Comparison of ENCODE assay signal across 21 cellular contexts in the genomic region with DNA sequence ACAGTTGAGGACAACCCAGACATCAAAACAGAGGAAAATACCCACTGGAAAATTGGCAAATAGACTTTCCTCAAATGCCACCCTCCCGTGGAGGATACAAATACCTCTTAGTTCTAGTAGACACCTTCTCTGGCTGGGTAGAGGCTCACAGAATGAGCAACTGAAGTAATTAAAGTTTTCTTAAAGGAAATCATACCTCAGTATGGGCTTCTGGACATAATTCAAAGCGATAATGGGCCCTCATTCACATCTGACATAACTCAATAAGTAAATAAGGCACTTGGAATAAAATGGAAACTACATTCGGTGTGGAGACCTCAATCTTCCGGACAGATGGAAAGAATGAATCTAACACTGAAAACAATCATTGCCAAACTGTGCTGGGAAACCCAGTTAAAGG.
"Had no signal": no experiment of that assay in that cellular context is flagged by ENCODE, and none has a peak within 500 bp of the region (broad histone marks: within the 10 kb centered on the region; RNA-seq: fewer than 3 reads in every experiment).

No MANE protein-coding gene starts in this region.

- DNase-seq: activated CD4-positive, alpha-beta T cell treated with anti-CD3 and anti-CD28 coated beads, Interleukin-2, amount 10 ng/mL, durations not matched to agents 7 days and 5 days; activated CD8-positive, alpha-beta memory T cell treated with anti-CD3 and anti-CD28 coated beads, Interleukin-2, amount 10 ng/mL, durations not matched to agents 7 days and 5 days; activated CD8-positive, alpha-beta T cell treated with anti-CD3 and anti-CD28 coated beads for 36 hours; activated effector memory CD4-positive, alpha-beta T cell treated with anti-CD3 and anti-CD28 coated beads, Interleukin-2, amount 50 U/mL, for 16 hours; activated naive CD4-positive, alpha-beta T cell treated with anti-CD3 and anti-CD28 coated beads, Interleukin-2, amount 50 U/mL, for 16 hours; activated naive CD8-positive, alpha-beta T cell treated with anti-CD3 and anti-CD28 coated beads, Interleukin-2, amount 50 U/mL, for 24 hours; activated T-cell treated with anti-CD3 and anti-CD28 coated beads for 4 hours; endodermal cell; mucosa of descending colon; naive B cell; occipital lobe; posterior cingulate gyrus; retina; stimulated activated CD4-positive, alpha-beta T cell treated with anti-CD3 and anti-CD28 coated beads, Interleukin-12 subunit alpha, Interleukin-12 subunit beta, amount 100 ng/mL, for 4 hours; stimulated activated CD4-positive, alpha-beta T cell treated with anti-CD3 and anti-CD28 coated beads, Interleukin-4, amount 100 ng/mL, for 4 hours; stimulated activated naive CD8-positive, alpha-beta T cell treated with anti-CD3 and anti-CD28 coated beads, Interleukin-15, Interleukin-2, amounts not matched to agents 100 U/mL and 50 U/mL, for 24 hours; tibial artery had no signal

- H3K4me3 ChIP-seq: mucosa of descending colon, tibial artery had no signal

- H3K36me3 ChIP-seq: brain microvascular endothelial cell, tibial artery had no signal

- H3K9me3 ChIP-seq: mucosa of descending colon, tibial artery had no signal

- ATAC-seq: activated CD4-positive, CD25-positive, alpha-beta regulatory T cell treated with anti-CD3 and anti-CD28 coated beads, Interleukin-2, amount 50 U/mL, for 24 hours; activated CD8-positive, alpha-beta memory T cell treated with anti-CD3 and anti-CD28 coated beads, Interleukin-2, amount 10 ng/mL, durations not matched to agents 7 days and 5 days; activated CD8-positive, alpha-beta T cell treated with anti-CD3 and anti-CD28 coated beads for 36 hours; activated naive CD8-positive, alpha-beta T cell treated with anti-CD3 and anti-CD28 coated beads, Interleukin-2, amount 50 U/mL, for 24 hours; mucosa of descending colon; SK-N-SH treated with all-trans-retinoic acid at 6 μM for 48 hours; stimulated activated naive CD8-positive, alpha-beta T cell treated with anti-CD3 and anti-CD28 coated beads, Interleukin-15, Interleukin-2, amounts not matched to agents 100 U/mL and 50 U/mL, for 24 hours had no signal

- H3K27me3 ChIP-seq: brain microvascular endothelial cell, tibial artery had no signal

- H3K27ac ChIP-seq: brain microvascular endothelial cell, tibial artery, VCaP had no signal
